In genomic region chr20:22652685-22653568, GRCh38 we compare ENCODE assay signal across 19 cellular contexts.
DNase-seq lines count a peak whose midpoint lies in the region; ATAC-seq and TF ChIP-seq lines count a peak whose summit lies in the region.
"Had no signal": no experiment of that assay in that cellular context is flagged by ENCODE, and none has a peak within 500 bp of the region (broad histone marks: within the 10 kb centered on the region; RNA-seq: fewer than 3 reads in every experiment).

No MANE protein-coding gene starts in this region.

- H3K9me3 ChIP-seq in HEK293 (ENCODE audit: control insufficient read depth, insufficient read depth, low read depth, low read length) (no peaks in the 10 kb centered on the region), Panc1 (ENCODE audit: control insufficient read depth, insufficient read depth, low read depth, low read length) (no peaks in the 10 kb centered on the region), smooth muscle cell (replicated peaks; ENCODE audit: low read depth) (no peaks in the 10 kb centered on the region)
- H3K9me3 ChIP-seq: ascending aorta, thyroid gland had no signal

- DNase-seq in Panc1 (ENCODE audit: low read depth, low spot score) (no peak), kidney tubule cell (ENCODE audit: low spot score) (peak; percentile 3), smooth muscle cell (lab: John Stamatoyannopoulos, UW; ENCODE audit: unreplicated experiment) (no peak), immature natural killer cell (no peak), NCI-H2029 treated with DMSO at 0.1 percent for 48 hours (lab: John Stamatoyannopoulos, UW) (no peak)
- no peak for DNase-seq in activated CD4-positive, alpha-beta T cell treated with anti-CD3 and anti-CD28 coated beads, Interleukin-2, amount 10 ng/mL, durations not matched to agents 7 days and 5 days
- DNase-seq: activated CD8-positive, alpha-beta memory T cell treated with anti-CD3 and anti-CD28 coated beads, Interleukin-2, amount 50 U/mL, for 48 hours; GF-D8; GOT3; hypothalamus; NCI-H187 treated with DMSO at 0.1 percent for 48 hours; NCI-H446; spleen; T-helper 9 cell had no signal

- peak overlapping the region; percentile 71 for H3K4me2 ChIP-seq in smooth muscle cell

- no peaks in the 10 kb centered on the region for H3K36me3 Mint-ChIP-seq in immature natural killer cell
- no peaks in the 10 kb centered on the region for H3K36me3 Mint-ChIP-seq in activated CD4-positive, alpha-beta T cell treated with anti-CD3 and anti-CD28 coated beads, Interleukin-2, amount 10 ng/mL, durations not matched to agents 7 days and 5 days (ENCODE audit: low read depth)

- peak overlapping the region; percentile 49 for H2AFZ ChIP-seq in smooth muscle cell (ENCODE audit: low read depth)

- POLR2A ChIA-PET in HEK293 (lab: Yijun Ruan, JAX), result no interaction called here
- POLR2A ChIA-PET in Panc1 (lab: Charles Lee), result no interaction called here
- POLR2A ChIA-PET in activated CD4-positive, alpha-beta T cell treated with anti-CD3 and anti-CD28 coated beads, Interleukin-2, amount 10 ng/mL, durations not matched to agents 7 days and 5 days (lab: Charles Lee), result no interaction called here

- no peaks in the 10 kb centered on the region for H3K79me2 ChIP-seq in smooth muscle cell (ENCODE audit: low read depth)

- in situ Hi-C loops in Panc1 (cut with HindIII; ENCODE audit: low pct_unique_long_range_greater_than_20kb, low sequenced_read_pairs), result no loop called here

- TF ChIP-seq CTCF in HEK293 (tag by site-specific recombination; IDR thresholded peaks at IDR 0.05) (no peak), Panc1 (IDR thresholded peaks at IDR 0.05) (no peak), smooth muscle cell (IDR thresholded peaks at IDR 0.05; ENCODE audit: borderline replicate concordance, insufficient read depth, poor library complexity, severe bottlenecking) (no peak)

- H3K27me3 Mint-ChIP-seq in immature natural killer cell (ENCODE audit: low read depth in 3 of 3), result peaks cover 0 to 2% (median 0%) of the 10 kb centered on the region in 3 donors
- H3K27me3 Mint-ChIP-seq in activated CD4-positive, alpha-beta T cell treated with anti-CD3 and anti-CD28 coated beads, Interleukin-2, amount 10 ng/mL, durations not matched to agents 7 days and 5 days, result no peaks in the 10 kb centered on the region

- no peaks in the 10 kb centered on the region for H3F3A ChIP-seq in smooth muscle cell (ENCODE audit: low read depth)

- ATAC-seq in Panc1, result peak; percentile 42; the same call in 1 of the 2 replicates
- ATAC-seq: left lobe of liver had no signal

- H3K36me3 ChIP-seq in HEK293 (ENCODE audit: control insufficient read depth in 2 of 2, insufficient read depth in 1 of 2, low read length in 2 of 2), result no peaks in the 10 kb centered on the region
- H3K36me3 ChIP-seq in Panc1 (ENCODE audit: control insufficient read depth, insufficient read depth, low read length), result no peaks in the 10 kb centered on the region
- H3K36me3 ChIP-seq in smooth muscle cell (ENCODE audit: low read depth), result no peaks in the 10 kb centered on the region
- H3K36me3 ChIP-seq: ascending aorta, spleen, thyroid gland had no signal

- H3K27me3 ChIP-seq in Panc1 (ENCODE audit: control insufficient read depth, insufficient read depth, low read length) (no peaks in the 10 kb centered on the region), smooth muscle cell (ENCODE audit: low read depth) (no peaks in the 10 kb centered on the region)
- H3K27me3 ChIP-seq: ascending aorta, thyroid gland had no signal

- H3K4me3 Mint-ChIP-seq in immature natural killer cell, result no peak overlapping the region
- H3K4me3 Mint-ChIP-seq in activated CD4-positive, alpha-beta T cell treated with anti-CD3 and anti-CD28 coated beads, Interleukin-2, amount 10 ng/mL, durations not matched to agents 7 days and 5 days, result no peak overlapping the region
- H3K4me3 Mint-ChIP-seq: B cell had no signal

- peaks cover 0 to 2% (median 0%) of the 10 kb centered on the region in 6 donors for H3K9me3 Mint-ChIP-seq in immature natural killer cell
- H3K9me3 Mint-ChIP-seq in activated CD4-positive, alpha-beta T cell treated with anti-CD3 and anti-CD28 coated beads, Interleukin-2, amount 10 ng/mL, durations not matched to agents 7 days and 5 days, result peaks cover 2% of the 10 kb centered on the region

- intact Hi-C loops in Panc1 (cut with micrococcal nuclease; ENCODE audit: unreplicated experiment), result no loop called here

- H3K4me1 ChIP-seq in HEK293 (ENCODE audit: control insufficient read depth, insufficient read depth, low read length) (no peaks in the 10 kb centered on the region; the same call in 1 of the 2 replicates), Panc1 (ENCODE audit: control insufficient read depth, insufficient read depth, low read length) (no peaks in the 10 kb centered on the region), smooth muscle cell (ENCODE audit: low read depth) (no peaks in the 10 kb centered on the region)
- H3K4me1 ChIP-seq: ascending aorta, spleen, thyroid gland had no signal

- BruUV-seq in Panc1 (replicated peaks; lab: Mats Ljungman, UMichigan), result no TSS peak

- no peak overlapping the region for H3K27ac ChIP-seq in HEK293 (ENCODE audit: extremely low read depth, low read depth, low read length)
- H3K27ac ChIP-seq in Panc1 (ENCODE audit: low read length), result no peak overlapping the region
- no peak overlapping the region for H3K27ac ChIP-seq in smooth muscle cell (ENCODE audit: low read depth)
- H3K27ac ChIP-seq: ascending aorta, spleen, thyroid gland had no signal

- WGBS in smooth muscle cell (ENCODE audit: low lambda C conversion rate), result 39% methylated on average over 18 of the region's 18 CpGs

- H3K9ac ChIP-seq in smooth muscle cell (ENCODE audit: low read depth), result no peak overlapping the region

- H3K4me1 Mint-ChIP-seq in immature natural killer cell, result no peaks in the 10 kb centered on the region
- no peaks in the 10 kb centered on the region for H3K4me1 Mint-ChIP-seq in activated CD4-positive, alpha-beta T cell treated with anti-CD3 and anti-CD28 coated beads, Interleukin-2, amount 10 ng/mL, durations not matched to agents 7 days and 5 days
- H3K4me1 Mint-ChIP-seq: B cell had no signal

- no peaks in the 10 kb centered on the region for H4K20me1 ChIP-seq in smooth muscle cell (ENCODE audit: low read depth)

- CTCF ChIA-PET in HEK293 (lab: Yijun Ruan, JAX) (interaction anchor here (0.5 to 0.9 kb wide), 2 partner anchors 15 to 314 kb away, joined by 3 read pairs; no protein-coding TSS in a partner anchor), Panc1 (lab: Charles Lee) (no interaction called here)
- CTCF ChIA-PET in activated CD4-positive, alpha-beta T cell treated with anti-CD3 and anti-CD28 coated beads, Interleukin-2, amount 10 ng/mL, durations not matched to agents 7 days and 5 days (lab: Charles Lee), result no interaction called here

- no peak overlapping the region for H3K4me3 ChIP-seq in HEK293 (ENCODE audit: low read depth, low read length)
- no peak overlapping the region for H3K4me3 ChIP-seq in Panc1 (ENCODE audit: low read depth in 2 of 2, low read length in 2 of 2)
- peak overlapping the region; percentile 5 for H3K4me3 ChIP-seq in smooth muscle cell
- H3K4me3 ChIP-seq: spleen, thyroid gland had no signal

- no peak overlapping the region for H3K27ac Mint-ChIP-seq in immature natural killer cell
- H3K27ac Mint-ChIP-seq in activated CD4-positive, alpha-beta T cell treated with anti-CD3 and anti-CD28 coated beads, Interleukin-2, amount 10 ng/mL, durations not matched to agents 7 days and 5 days, result no peak overlapping the region
- H3K27ac Mint-ChIP-seq: B cell had no signal

TF ChIP-seq in HEK293, 187 proteins besides CTCF, POLR2A, EP300 and RAD21 (continues in another document):
- TF ChIP-seq ZNF623 (tag by site-specific recombination; IDR thresholded peaks at IDR 0.05) (no peak), ZSCAN18 (tag by site-specific recombination; IDR thresholded peaks at IDR 0.05) (no peak), GLIS2 (tag by site-specific recombination; IDR thresholded peaks at IDR 0.05) (peak; percentile 60; the same call in 1 of the 2 replicates), ZNF140 (tag by site-specific recombination; IDR thresholded peaks at IDR 0.05) (no peak), ZNF341 (tag by site-specific recombination; IDR thresholded peaks at IDR 0.05; ENCODE audit: low read depth) (peak; percentile 25; the same call in 1 of the 2 replicates), ZFHX2 (tag by site-specific recombination; conservative IDR thresholded peaks at IDR 0.05) (0 out of 2 replicates have a peak, but pooled peaks have one; percentile 6), SCRT2 (tag by site-specific recombination; IDR thresholded peaks at IDR 0.05) (no peak), ZNF157 (tag by site-specific recombination; IDR thresholded peaks at IDR 0.05) (no peak), KLF7 (tag by site-specific recombination; IDR thresholded peaks at IDR 0.05; ENCODE audit: borderline replicate concordance) (no peak), ZNF335 (tag by site-specific recombination; conservative IDR thresholded peaks at IDR 0.05) (peak; percentile 66)
